ENCODE assay signal across 1 cellular context in genomic region chr12:7935773-7936581, GRCh38.
TF ChIP-seq lines count a peak whose summit lies in the region.

Gene SLC2A3, minus strand, starts transcription at chr12:7936187. Its CDS starts 153 bp downstream, at chr12:7936034.

TF ChIP-seq in GM12878, 131 proteins besides CTCF, POLR2A, EP300 and RAD21 (continued from another document and continues in another):
- TF ChIP-seq MYB (IDR thresholded peaks at IDR 0.05; ENCODE audit: borderline replicate concordance, low read depth, low read length) (no peak), ASH2L (IDR thresholded peaks at IDR 0.05; ENCODE audit: borderline replicate concordance, low read depth) (no peak), ZNF384 (IDR thresholded peaks at IDR 0.05; ENCODE audit: borderline replicate concordance, low read depth, low read length) (peak; percentile 95), NFXL1 (IDR thresholded peaks at IDR 0.05; ENCODE audit: borderline replicate concordance) (no peak), ZNF24 (IDR thresholded peaks at IDR 0.05) (no peak), TBL1XR1 (IDR thresholded peaks at IDR 0.05; ENCODE audit: low read depth, low read length) (no peak), CREB1 (IDR thresholded peaks at IDR 0.05; ENCODE audit: low read depth) (peak; percentile 33; the same call in 1 of the 2 replicates), BACH1 (IDR thresholded peaks at IDR 0.05; ENCODE audit: borderline replicate concordance) (no peak), YBX1 (IDR thresholded peaks at IDR 0.05) (no peak), ATF7 (IDR thresholded peaks at IDR 0.05; ENCODE audit: low read depth) (peak; percentile 44), JUNB (IDR thresholded peaks at IDR 0.05) (no peak), POLR2AphosphoS2 (IDR thresholded peaks at IDR 0.05; ENCODE audit: low read depth, low read length) (peak; percentile 89), PML (IDR thresholded peaks at IDR 0.05; ENCODE audit: low read length) (peak; percentile 68; the same call in 1 of the 2 replicates), SMAD1 (IDR thresholded peaks at IDR 0.05; ENCODE audit: low read depth, partially characterized antibody) (peak; percentile 88), BHLHE40 (IDR thresholded peaks at IDR 0.05; ENCODE audit: borderline replicate concordance in 1 of 2, low read depth in 2 of 2, low read length in 1 of 2) (no peak), ZNF207 (IDR thresholded peaks at IDR 0.05; ENCODE audit: borderline replicate concordance) (no peak), SREBF1 (IDR thresholded peaks at IDR 0.05; ENCODE audit: low read length) (no peak), SPI1 (IDR thresholded peaks at IDR 0.05; ENCODE audit: borderline replicate concordance, insufficient read depth, low read depth, low read length) (no peak), SREBF2 (IDR thresholded peaks at IDR 0.05; ENCODE audit: low read length) (no peak), HCFC1 (IDR thresholded peaks at IDR 0.05; ENCODE audit: low read length) (no peak), KAT2A (conservative IDR thresholded peaks at IDR 0.05; ENCODE audit: control insufficient read depth, low read depth, low read length) (no peak), CREM (IDR thresholded peaks at IDR 0.05; ENCODE audit: low read depth) (no peak), ZNF622 (IDR thresholded peaks at IDR 0.05) (no peak), SMAD5 (IDR thresholded peaks at IDR 0.05; ENCODE audit: low read depth) (no peak), CBFB (IDR thresholded peaks at IDR 0.05; ENCODE audit: low read depth) (no peak), RAD51 (IDR thresholded peaks at IDR 0.05) (no peak), SP1 (IDR thresholded peaks at IDR 0.05; ENCODE audit: low read depth, low read length) (no peak), CBX5 (IDR thresholded peaks at IDR 0.05; ENCODE audit: low read depth) (no peak), GATAD2B (conservative IDR thresholded peaks at IDR 0.05; ENCODE audit: low read depth) (no peak), ZNF592 (IDR thresholded peaks at IDR 0.05) (no peak), NR2C1 (IDR thresholded peaks at IDR 0.05) (no peak), STAT1 (conservative IDR thresholded peaks at IDR 0.05) (no peak), BCL11A (IDR thresholded peaks at IDR 0.05; ENCODE audit: low read depth, low read length) (no peak), SMC3 (IDR thresholded peaks at IDR 0.05; ENCODE audit: borderline replicate concordance, low read length) (peak; percentile 7; the same call in 1 of the 2 replicates), CEBPB (IDR thresholded peaks at IDR 0.05; ENCODE audit: borderline replicate concordance in 1 of 2, low read depth in 2 of 2, low read length in 2 of 2) (no peak), MTA2 (IDR thresholded peaks at IDR 0.05; ENCODE audit: low read depth) (no peak), RUNX3 (IDR thresholded peaks at IDR 0.05; ENCODE audit: low read length) (peak; percentile 71), RCOR1 (conservative IDR thresholded peaks at IDR 0.05; ENCODE audit: low read depth, low read length) (no peak), LARP7 (IDR thresholded peaks at IDR 0.05) (no peak), CBX3 (IDR thresholded peaks at IDR 0.05; ENCODE audit: borderline replicate concordance, low read depth) (no peak), SUPT20H (IDR thresholded peaks at IDR 0.05; ENCODE audit: borderline replicate concordance, control insufficient read depth, low read depth, low read length) (no peak), JUND (IDR thresholded peaks at IDR 0.05; ENCODE audit: low read depth, low read length) (no peak), KDM1A (IDR thresholded peaks at IDR 0.05; ENCODE audit: borderline replicate concordance) (no peak), ZNF217 (IDR thresholded peaks at IDR 0.05) (no peak), REST (IDR thresholded peaks at IDR 0.05; ENCODE audit: low read depth, low read length) (no peak), MXI1 (IDR thresholded peaks at IDR 0.05; ENCODE audit: low read depth, low read length) (no peak; the same call in 1 of the 2 replicates), NBN (IDR thresholded peaks at IDR 0.05) (0 out of 2 replicates have a peak, but pooled peaks have one; percentile 12)
- TF ChIP-seq, protein P1, sequence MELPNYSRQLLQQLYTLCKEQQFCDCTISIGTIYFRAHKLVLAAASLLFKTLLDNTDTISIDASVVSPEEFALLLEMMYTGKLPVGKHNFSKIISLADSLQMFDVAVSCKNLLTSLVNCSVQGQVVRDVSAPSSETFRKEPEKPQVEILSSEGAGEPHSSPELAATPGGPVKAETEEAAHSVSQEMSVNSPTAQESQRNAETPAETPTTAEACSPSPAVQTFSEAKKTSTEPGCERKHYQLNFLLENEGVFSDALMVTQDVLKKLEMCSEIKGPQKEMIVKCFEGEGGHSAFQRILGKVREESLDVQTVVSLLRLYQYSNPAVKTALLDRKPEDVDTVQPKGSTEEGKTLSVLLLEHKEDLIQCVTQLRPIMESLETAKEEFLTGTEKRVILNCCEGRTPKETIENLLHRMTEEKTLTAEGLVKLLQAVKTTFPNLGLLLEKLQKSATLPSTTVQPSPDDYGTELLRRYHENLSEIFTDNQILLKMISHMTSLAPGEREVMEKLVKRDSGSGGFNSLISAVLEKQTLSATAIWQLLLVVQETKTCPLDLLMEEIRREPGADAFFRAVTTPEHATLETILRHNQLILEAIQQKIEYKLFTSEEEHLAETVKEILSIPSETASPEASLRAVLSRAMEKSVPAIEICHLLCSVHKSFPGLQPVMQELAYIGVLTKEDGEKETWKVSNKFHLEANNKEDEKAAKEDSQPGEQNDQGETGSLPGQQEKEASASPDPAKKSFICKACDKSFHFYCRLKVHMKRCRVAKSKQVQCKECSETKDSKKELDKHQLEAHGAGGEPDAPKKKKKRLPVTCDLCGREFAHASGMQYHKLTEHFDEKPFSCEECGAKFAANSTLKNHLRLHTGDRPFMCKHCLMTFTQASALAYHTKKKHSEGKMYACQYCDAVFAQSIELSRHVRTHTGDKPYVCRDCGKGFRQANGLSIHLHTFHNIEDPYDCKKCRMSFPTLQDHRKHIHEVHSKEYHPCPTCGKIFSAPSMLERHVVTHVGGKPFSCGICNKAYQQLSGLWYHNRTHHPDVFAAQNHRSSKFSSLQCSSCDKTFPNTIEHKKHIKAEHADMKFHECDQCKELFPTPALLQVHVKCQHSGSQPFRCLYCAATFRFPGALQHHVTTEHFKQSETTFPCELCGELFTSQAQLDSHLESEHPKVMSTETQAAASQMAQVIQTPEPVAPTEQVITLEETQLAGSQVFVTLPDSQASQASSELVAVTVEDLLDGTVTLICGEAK (IDR thresholded peaks at IDR 0.05; ENCODE audit: borderline replicate concordance) = no peak
- TF ChIP-seq, protein P2, sequence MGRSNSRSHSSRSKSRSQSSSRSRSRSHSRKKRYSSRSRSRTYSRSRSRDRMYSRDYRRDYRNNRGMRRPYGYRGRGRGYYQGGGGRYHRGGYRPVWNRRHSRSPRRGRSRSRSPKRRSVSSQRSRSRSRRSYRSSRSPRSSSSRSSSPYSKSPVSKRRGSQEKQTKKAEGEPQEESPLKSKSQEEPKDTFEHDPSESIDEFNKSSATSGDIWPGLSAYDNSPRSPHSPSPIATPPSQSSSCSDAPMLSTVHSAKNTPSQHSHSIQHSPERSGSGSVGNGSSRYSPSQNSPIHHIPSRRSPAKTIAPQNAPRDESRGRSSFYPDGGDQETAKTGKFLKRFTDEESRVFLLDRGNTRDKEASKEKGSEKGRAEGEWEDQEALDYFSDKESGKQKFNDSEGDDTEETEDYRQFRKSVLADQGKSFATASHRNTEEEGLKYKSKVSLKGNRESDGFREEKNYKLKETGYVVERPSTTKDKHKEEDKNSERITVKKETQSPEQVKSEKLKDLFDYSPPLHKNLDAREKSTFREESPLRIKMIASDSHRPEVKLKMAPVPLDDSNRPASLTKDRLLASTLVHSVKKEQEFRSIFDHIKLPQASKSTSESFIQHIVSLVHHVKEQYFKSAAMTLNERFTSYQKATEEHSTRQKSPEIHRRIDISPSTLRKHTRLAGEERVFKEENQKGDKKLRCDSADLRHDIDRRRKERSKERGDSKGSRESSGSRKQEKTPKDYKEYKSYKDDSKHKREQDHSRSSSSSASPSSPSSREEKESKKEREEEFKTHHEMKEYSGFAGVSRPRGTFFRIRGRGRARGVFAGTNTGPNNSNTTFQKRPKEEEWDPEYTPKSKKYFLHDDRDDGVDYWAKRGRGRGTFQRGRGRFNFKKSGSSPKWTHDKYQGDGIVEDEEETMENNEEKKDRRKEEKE (IDR thresholded peaks at IDR 0.05) = no peak
- TF ChIP-seq, protein P3, sequence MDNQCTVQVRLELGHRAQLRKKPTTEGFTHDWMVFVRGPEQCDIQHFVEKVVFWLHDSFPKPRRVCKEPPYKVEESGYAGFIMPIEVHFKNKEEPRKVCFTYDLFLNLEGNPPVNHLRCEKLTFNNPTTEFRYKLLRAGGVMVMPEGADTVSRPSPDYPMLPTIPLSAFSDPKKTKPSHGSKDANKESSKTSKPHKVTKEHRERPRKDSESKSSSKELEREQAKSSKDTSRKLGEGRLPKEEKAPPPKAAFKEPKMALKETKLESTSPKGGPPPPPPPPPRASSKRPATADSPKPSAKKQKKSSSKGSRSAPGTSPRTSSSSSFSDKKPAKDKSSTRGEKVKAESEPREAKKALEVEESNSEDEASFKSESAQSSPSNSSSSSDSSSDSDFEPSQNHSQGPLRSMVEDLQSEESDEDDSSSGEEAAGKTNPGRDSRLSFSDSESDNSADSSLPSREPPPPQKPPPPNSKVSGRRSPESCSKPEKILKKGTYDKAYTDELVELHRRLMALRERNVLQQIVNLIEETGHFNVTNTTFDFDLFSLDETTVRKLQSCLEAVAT (IDR thresholded peaks at IDR 0.05) = peak; percentile 60
- TF ChIP-seq, protein P4, sequence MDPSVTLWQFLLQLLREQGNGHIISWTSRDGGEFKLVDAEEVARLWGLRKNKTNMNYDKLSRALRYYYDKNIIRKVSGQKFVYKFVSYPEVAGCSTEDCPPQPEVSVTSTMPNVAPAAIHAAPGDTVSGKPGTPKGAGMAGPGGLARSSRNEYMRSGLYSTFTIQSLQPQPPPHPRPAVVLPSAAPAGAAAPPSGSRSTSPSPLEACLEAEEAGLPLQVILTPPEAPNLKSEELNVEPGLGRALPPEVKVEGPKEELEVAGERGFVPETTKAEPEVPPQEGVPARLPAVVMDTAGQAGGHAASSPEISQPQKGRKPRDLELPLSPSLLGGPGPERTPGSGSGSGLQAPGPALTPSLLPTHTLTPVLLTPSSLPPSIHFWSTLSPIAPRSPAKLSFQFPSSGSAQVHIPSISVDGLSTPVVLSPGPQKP (IDR thresholded peaks at IDR 0.05; ENCODE audit: low read depth, low read length) = no peak
- TF ChIP-seq, protein P5, sequence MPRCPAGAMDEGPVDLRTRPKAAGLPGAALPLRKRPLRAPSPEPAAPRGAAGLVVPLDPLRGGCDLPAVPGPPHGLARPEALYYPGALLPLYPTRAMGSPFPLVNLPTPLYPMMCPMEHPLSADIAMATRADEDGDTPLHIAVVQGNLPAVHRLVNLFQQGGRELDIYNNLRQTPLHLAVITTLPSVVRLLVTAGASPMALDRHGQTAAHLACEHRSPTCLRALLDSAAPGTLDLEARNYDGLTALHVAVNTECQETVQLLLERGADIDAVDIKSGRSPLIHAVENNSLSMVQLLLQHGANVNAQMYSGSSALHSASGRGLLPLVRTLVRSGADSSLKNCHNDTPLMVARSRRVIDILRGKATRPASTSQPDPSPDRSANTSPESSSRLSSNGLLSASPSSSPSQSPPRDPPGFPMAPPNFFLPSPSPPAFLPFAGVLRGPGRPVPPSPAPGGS (IDR thresholded peaks at IDR 0.05; ENCODE audit: borderline replicate concordance, insufficient read depth, low read depth, low read length, poor library complexity, severe bottlenecking) = no peak
